Comparison of ENCODE assay signal across 15 cellular contexts in the genomic region with DNA sequence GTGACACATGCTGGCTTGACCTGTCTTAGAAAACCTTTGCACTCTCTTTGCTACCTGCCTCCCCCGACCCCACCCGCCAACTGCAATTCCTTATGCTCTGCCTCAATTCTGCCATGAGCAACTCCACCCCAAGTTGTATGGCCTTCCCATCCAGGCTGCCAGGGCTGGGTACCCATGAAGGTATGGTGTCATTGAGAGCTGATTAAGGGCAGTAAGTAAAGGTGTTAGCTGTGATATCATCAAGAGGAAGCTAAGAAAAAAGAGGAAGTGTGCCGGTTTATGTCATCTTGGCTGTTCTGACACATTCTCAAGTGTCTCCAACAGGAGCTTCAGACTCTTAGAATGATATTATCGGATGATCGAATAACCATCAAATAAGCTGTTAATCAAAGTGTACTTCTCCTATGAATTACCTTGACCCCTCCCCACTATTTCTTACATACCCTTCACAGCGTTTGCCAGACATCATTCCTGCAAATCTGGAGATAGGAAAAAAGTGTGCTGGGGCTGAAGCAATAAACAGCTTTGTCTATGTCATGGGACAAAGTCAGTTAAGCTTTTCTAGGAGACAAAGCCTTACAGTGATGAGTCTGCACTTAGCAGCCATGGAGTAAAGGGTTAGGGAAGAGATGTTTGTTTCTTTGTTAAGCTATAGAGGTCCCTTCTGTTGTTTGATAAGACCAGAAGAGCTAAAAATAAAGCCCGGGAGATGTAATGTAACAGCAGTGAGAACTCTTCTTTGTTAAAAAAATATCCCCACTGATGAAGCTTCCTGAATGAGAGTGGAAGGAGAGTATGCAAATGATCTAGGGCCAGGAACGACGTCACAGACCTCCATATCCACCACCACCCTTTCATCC.
DNase-seq lines count a peak whose midpoint lies in the region; ATAC-seq and TF ChIP-seq lines count a peak whose summit lies in the region.
"Had no signal": no experiment of that assay in that cellular context is flagged by ENCODE, and none has a peak within 500 bp of the region (broad histone marks: within the 10 kb centered on the region; RNA-seq: fewer than 3 reads in every experiment).

No MANE protein-coding gene starts in this region.

- no peak overlapping the region for H3K4me3 ChIP-seq in GM12865 (ENCODE audit: low read depth, low read length)
- H3K4me3 ChIP-seq: gastroesophageal sphincter, sigmoid colon had no signal

- peaks cover 14% of the 10 kb centered on the region for H3K4me1 Mint-ChIP-seq in memory B cell
- no peaks in the 10 kb centered on the region for H3K4me1 Mint-ChIP-seq in activated T-cell treated with anti-CD3 and anti-CD28 coated beads, Interleukin-2, amount 50 U/mL, for 24 hours (ENCODE audit: low read depth)
- H3K4me1 Mint-ChIP-seq: CD4-positive, alpha-beta memory T cell had no signal

- peak; percentile 73 for ATAC-seq in HG02884 (IDR thresholded peaks at IDR 0.05; ENCODE audit: unreplicated experiment)
- peak; percentile 99 for ATAC-seq in memory B cell (ENCODE audit: low read depth)
- ATAC-seq in GM18517 (IDR thresholded peaks at IDR 0.05; ENCODE audit: unreplicated experiment): no peak
- ATAC-seq: gastroesophageal sphincter had no signal

- DNase-seq in GM12865 (ENCODE audit: low read depth) (peak; percentile 8), NOMO-1 treated with dmso at 0.1 percent for 144 hours (lab: John Stamatoyannopoulos, UW; ENCODE audit: unreplicated experiment) (peak; percentile 76), memory B cell (ENCODE audit: low spot score in 2 of 2) (peak; percentile 20 to 28), LoVo (ENCODE audit: low spot score) (no peak), NCI-H526 treated with DMSO at 0.1 percent for 48 hours (lab: John Stamatoyannopoulos, UW) (no peak)
- DNase-seq in activated T-cell treated with anti-CD3 and anti-CD28 coated beads, Interleukin-2, amount 50 U/mL, for 24 hours: no peak
- DNase-seq: activated naive CD4-positive, alpha-beta T cell; CD4-positive, alpha-beta memory T cell; cerebellar nuclear complex; GOT3; NCI-H2029; sigmoid colon had no signal

- H3K36me3 Mint-ChIP-seq in memory B cell: peaks cover 3% of the 10 kb centered on the region
- H3K36me3 Mint-ChIP-seq in activated T-cell treated with anti-CD3 and anti-CD28 coated beads, Interleukin-2, amount 50 U/mL, for 24 hours (ENCODE audit: low read depth): no peaks in the 10 kb centered on the region
- H3K36me3 Mint-ChIP-seq: CD4-positive, alpha-beta memory T cell had no signal

- H3K27ac Mint-ChIP-seq in memory B cell: no peak overlapping the region
- H3K27ac Mint-ChIP-seq in activated T-cell treated with anti-CD3 and anti-CD28 coated beads, Interleukin-2, amount 50 U/mL, for 24 hours: no peak overlapping the region

- peaks cover 8% of the 10 kb centered on the region for H3K9me3 Mint-ChIP-seq in memory B cell
- no peaks in the 10 kb centered on the region for H3K9me3 Mint-ChIP-seq in activated T-cell treated with anti-CD3 and anti-CD28 coated beads, Interleukin-2, amount 50 U/mL, for 24 hours

- no peak overlapping the region for H3K4me3 Mint-ChIP-seq in memory B cell
- H3K4me3 Mint-ChIP-seq in activated T-cell treated with anti-CD3 and anti-CD28 coated beads, Interleukin-2, amount 50 U/mL, for 24 hours: no peak overlapping the region
- H3K4me3 Mint-ChIP-seq: CD4-positive, alpha-beta memory T cell had no signal

- H3K27me3 Mint-ChIP-seq in memory B cell: peaks cover 10% of the 10 kb centered on the region
- peaks cover 21% of the 10 kb centered on the region for H3K27me3 Mint-ChIP-seq in activated T-cell treated with anti-CD3 and anti-CD28 coated beads, Interleukin-2, amount 50 U/mL, for 24 hours

- TF ChIP-seq CTCF in GM12865 (IDR thresholded peaks at IDR 0.05; ENCODE audit: insufficient read depth, low read depth, low read length, missing control alignments): no peak

Comparison
In these comparisons a context has a peak if more than half of its experiments do, and no peak if none do; other contexts are left out.
1. DNase-seq: peak in GM12865 (single experiment), NOMO-1 treated with dmso at 0.1 percent for 144 hours (single experiment) and memory B cell (2 of 2); none in LoVo (single experiment), activated T-cell treated with anti-CD3 and anti-CD28 coated beads, Interleukin-2, amount 50 U/mL, for 24 hours (single experiment) and NCI-H526 treated with DMSO at 0.1 percent for 48 hours (single experiment).